ENCODE assay signal across 8 cellular contexts in genomic region chr6:111482959-111483735, GRCh38. TPM values are rescaled to one million over a fixed set of nuclear protein-coding genes. Genes with fewer than 3 reads are reported as not detected.
DNase-seq lines count a peak whose midpoint lies in the region; ATAC-seq, FAIRE-seq and TF ChIP-seq lines count a peak whose summit lies in the region.

REV3L (minus strand) TSS chr6:111483218; CDS start chr6:111482888, 330 bp downstream.

- H3K4me1 Mint-ChIP-seq in central memory CD8-positive, alpha-beta T cell: peaks cover 47% of the 10 kb centered on the region

- intact Hi-C loops in kidney (cut with DNase I): no loop called here

- ATAC-seq in GM18867 (IDR thresholded peaks at IDR 0.05; ENCODE audit: unreplicated experiment) (peak; percentile 36), HG03097 (IDR thresholded peaks at IDR 0.05; ENCODE audit: low FRiP score, unreplicated experiment) (peak; percentile 24)
- peak; percentile 44 to 51 for ATAC-seq in activated CD4-positive, CD25-positive, alpha-beta regulatory T cell treated with anti-CD3 and anti-CD28 coated beads, Interleukin-2, amount 50 U/mL, for 24 hours
- peak; percentile 73 for ATAC-seq in central memory CD8-positive, alpha-beta T cell (replicated peaks; ENCODE audit: extremely low read depth, poor library complexity, severe bottlenecking)

- H3K9me3 Mint-ChIP-seq in central memory CD8-positive, alpha-beta T cell: no peaks in the 10 kb centered on the region

- no peaks in the 10 kb centered on the region for H3K27me3 ChIP-seq in ACC112 (ENCODE audit: insufficient read depth, low read length)

- H3K4me1 ChIP-seq in ACC112 (ENCODE audit: control insufficient read depth, insufficient read depth, low read length, unreplicated experiment): peaks cover 46% of the 10 kb centered on the region
- peaks cover 12 to 15% of the 10 kb centered on the region in 2 donors for H3K4me1 ChIP-seq in kidney (ENCODE audit: control insufficient read depth in 1 of 2, insufficient read depth in 1 of 2, low read depth in 1 of 2, low read length in 2 of 2)

- TF ChIP-seq CTCF in kidney (IDR thresholded peaks at IDR 0.05; ENCODE audit: borderline replicate concordance, extremely low read depth, insufficient read depth): no peak

- H3K4me3 ChIP-seq in ACC112 (ENCODE audit: low read depth, low read length) (peak within 1 kb of the TSS; percentile 83), kidney (ENCODE audit: low read length in 2 of 2) (peak within 1 kb of the TSS; percentile 90 to 98)

- peaks cover 18% of the 10 kb centered on the region for H3K36me3 Mint-ChIP-seq in central memory CD8-positive, alpha-beta T cell (ENCODE audit: insufficient read depth)

- peak within 1 kb of the TSS; percentile 98 for H3K27ac ChIP-seq in ACC112 (ENCODE audit: low read depth, low read length)
- H3K27ac ChIP-seq in kidney (ENCODE audit: low read depth in 2 of 2, low read length in 2 of 2): peak within 1 kb of the TSS; percentile 99 to 100

- peak; percentile 95 for DNase-seq in NCI-H345 (lab: John Stamatoyannopoulos, UW)
- peak; percentile 70 to 81 for DNase-seq in central memory CD8-positive, alpha-beta T cell (ENCODE audit: low spot score in 2 of 2)
- DNase-seq in kidney: peak; percentile 96
- DNase-seq in stimulated activated CD4-positive, alpha-beta T cell treated with anti-CD3 and anti-CD28 coated beads, Interleukin-15, amount 100 ng/mL, for 24 hours: peak; percentile 94

- peak within 1 kb of the TSS; percentile 91 for H3K27ac Mint-ChIP-seq in central memory CD8-positive, alpha-beta T cell (ENCODE audit: low read depth)

- FAIRE-seq in kidney (lab: Jason Lieb, UNC): no peak

- H2AFZ ChIP-seq in ACC112 (ENCODE audit: low read length, unreplicated experiment): peak within 1 kb of the TSS; percentile 50

- H3K9ac ChIP-seq in kidney (ENCODE audit: low read length in 2 of 2): peak within 1 kb of the TSS; percentile 93 to 97

- peak within 1 kb of the TSS; percentile 91 for H3K4me3 Mint-ChIP-seq in central memory CD8-positive, alpha-beta T cell

- no peaks in the 10 kb centered on the region for H3K27me3 Mint-ChIP-seq in central memory CD8-positive, alpha-beta T cell

- no peaks in the 10 kb centered on the region for H3K9me3 ChIP-seq in kidney (ENCODE audit: control insufficient read depth in 1 of 2, low read length in 2 of 2)

- peaks cover 82% of the 10 kb centered on the region for H3K79me2 ChIP-seq in ACC112 (ENCODE audit: control insufficient read depth, insufficient read depth, low read length, unreplicated experiment)

- H3K36me3 ChIP-seq in ACC112 (ENCODE audit: insufficient read depth, low read length) (peaks cover 10% of the 10 kb centered on the region; the same call in 1 of the 2 replicates), kidney (ENCODE audit: control insufficient read depth in 1 of 2, insufficient read depth in 2 of 2, low read length in 2 of 2) (no peaks in the 10 kb centered on the region)

RNA-seq across cellular contexts. Expression of gene REV3L, which starts in this region (rescaled TPM):
- total RNA-seq in kidney: 30.0 TPM
- polyA plus RNA-seq in kidney (ENCODE audit: insufficient read depth, low read depth, low replicate concordance): 4.4 TPM

Comparison
In these comparisons a context has a peak if more than half of its experiments do, and no peak if none do; other contexts are left out.
1. Peak in every context shown above with its lines: DNase-seq, ATAC-seq, H3K4me3 ChIP-seq and H3K27ac ChIP-seq.